Comparison of ENCODE assay signal across 12 cellular contexts in genomic region chr19:29851769-29852521, GRCh38. TPM values are rescaled to one million over a fixed set of nuclear protein-coding genes. Genes with fewer than 3 reads are reported as not detected.
DNase-seq lines count a peak whose midpoint lies in the region; ATAC-seq and TF ChIP-seq lines count a peak whose summit lies in the region.
"Had no signal": no experiment of that assay in that cellular context is flagged by ENCODE, and none has a peak within 500 bp of the region (broad histone marks: within the 10 kb centered on the region; RNA-seq: fewer than 3 reads in every experiment).

No MANE protein-coding gene starts in this region.

- 81 to 86% methylated on average over 3 of the region's 3 CpGs for WGBS in thyroid gland, 2 donors

- TF ChIP-seq POLR2A in thyroid gland (IDR thresholded peaks at IDR 0.05) (no peak), Peyer's patch (IDR thresholded peaks at IDR 0.05) (no peak)

- H3K27me3 ChIP-seq in thyroid gland (no peaks in the 10 kb centered on the region), Peyer's patch (no peaks in the 10 kb centered on the region)

- H3K9me3 ChIP-seq in thyroid gland (no peaks in the 10 kb centered on the region), Peyer's patch (no peaks in the 10 kb centered on the region)
- H3K9me3 ChIP-seq: neutrophil, thoracic aorta had no signal

- H3K27ac ChIP-seq in thyroid gland (no peak overlapping the region), Peyer's patch (no peak overlapping the region)
- H3K27ac ChIP-seq: neutrophil, thoracic aorta had no signal

- no peak for TF ChIP-seq CTCF in thyroid gland (IDR thresholded peaks at IDR 0.05)
- no peak for TF ChIP-seq CTCF in Peyer's patch (IDR thresholded peaks at IDR 0.05)

- intact Hi-C loops in posterior vena cava (cut with DNase I): no loop called here
- intact Hi-C loops in thyroid gland (cut with DNase I): no loop called here

- ATAC-seq in GM21423 (IDR thresholded peaks at IDR 0.05; ENCODE audit: unreplicated experiment) (peak; percentile 73), HG03159 (IDR thresholded peaks at IDR 0.05; ENCODE audit: unreplicated experiment) (peak; percentile 78)

- H3K4me1 ChIP-seq in thyroid gland (no peaks in the 10 kb centered on the region), Peyer's patch (no peaks in the 10 kb centered on the region)

- H3K4me3 ChIP-seq in thyroid gland (replicated peaks in 1 of 3) (no peak overlapping the region), Peyer's patch (no peak overlapping the region)
- H3K4me3 ChIP-seq: thoracic aorta had no signal

- peak; percentile 64 for DNase-seq in activated CD4-positive, alpha-beta T cell treated with anti-CD3 and anti-CD28 coated beads for 48 hours
- no peak for DNase-seq in activated CD4-positive, alpha-beta T cell treated with anti-CD3 and anti-CD28 coated beads, Interleukin-2, amount 50 U/mL, for 4 hours
- DNase-seq in posterior vena cava (ENCODE audit: low spot score) (peak; percentile 6), thyroid gland (no peak), LoVo (ENCODE audit: low spot score) (no peak), Peyer's patch (no peak)
- DNase-seq: KG1, NCI-H510A treated with DMSO at 0.1 percent for 48 hours had no signal

- H3K36me3 ChIP-seq in thyroid gland (no peaks in the 10 kb centered on the region), Peyer's patch (no peaks in the 10 kb centered on the region)
- H3K36me3 ChIP-seq: neutrophil, thoracic aorta had no signal

RNA-seq across cellular contexts. Expression of gene CCNE1, which starts 40.2 kb away (rescaled TPM):
- total RNA-seq in posterior vena cava (1 to 10 TPM in 1 of 2 donors, under 1 TPM in 1; 0.71 to 1.0 TPM), thyroid gland (1 to 10 TPM; 1.2 to 5.3 (median 3.0) TPM), Peyer's patch (1 to 10 TPM; 1.8 to 5.9 (median 2.2) TPM)

Comparison
In these comparisons a context has a peak if more than half of its experiments do, and no peak if none do; other contexts are left out.
1. DNase-seq: peak in activated CD4-positive, alpha-beta T cell treated with anti-CD3 and anti-CD28 coated beads for 48 hours (single experiment) and posterior vena cava (single experiment); none in activated CD4-positive, alpha-beta T cell treated with anti-CD3 and anti-CD28 coated beads, Interleukin-2, amount 50 U/mL, for 4 hours (0 of 2), thyroid gland (0 of 2), LoVo (single experiment) and Peyer's patch (0 of 3).